1 cellular context compared by ENCODE assay signal in the genomic region with DNA sequence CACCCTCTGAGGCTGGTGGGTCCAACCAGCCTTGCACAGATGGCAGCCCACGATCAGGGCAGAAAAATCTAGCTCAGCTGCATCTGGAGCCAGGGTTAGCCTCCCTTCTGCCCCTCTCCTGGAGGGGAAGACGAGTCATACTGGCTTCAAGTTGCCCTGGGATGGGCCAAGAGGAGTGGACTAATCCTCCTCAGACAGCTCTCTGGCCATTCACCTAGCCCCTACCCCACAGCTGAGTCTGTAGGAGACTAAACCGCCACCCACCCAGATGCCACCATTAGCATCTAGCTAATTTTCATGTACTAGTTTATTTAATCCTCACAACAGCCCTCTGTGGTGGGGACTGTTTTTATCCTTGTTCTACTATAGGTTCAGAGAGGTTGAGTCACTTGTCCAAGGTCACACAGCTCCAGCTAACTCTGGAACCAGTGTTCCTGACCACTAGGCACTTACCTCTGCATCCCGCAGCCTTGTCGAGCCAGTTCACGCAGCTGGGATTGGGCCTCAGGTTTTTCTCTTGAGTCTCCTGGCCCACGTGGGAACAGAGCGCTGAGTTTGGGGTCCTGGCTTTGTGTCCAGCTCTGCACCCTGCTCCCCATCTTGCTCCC.
TF ChIP-seq lines count a peak whose summit lies in the region.

No MANE protein-coding gene starts in this region.

TF ChIP-seq in IMR-90, 13 proteins besides CTCF, POLR2A, EP300 and RAD21:
- TF ChIP-seq, protein P1, sequence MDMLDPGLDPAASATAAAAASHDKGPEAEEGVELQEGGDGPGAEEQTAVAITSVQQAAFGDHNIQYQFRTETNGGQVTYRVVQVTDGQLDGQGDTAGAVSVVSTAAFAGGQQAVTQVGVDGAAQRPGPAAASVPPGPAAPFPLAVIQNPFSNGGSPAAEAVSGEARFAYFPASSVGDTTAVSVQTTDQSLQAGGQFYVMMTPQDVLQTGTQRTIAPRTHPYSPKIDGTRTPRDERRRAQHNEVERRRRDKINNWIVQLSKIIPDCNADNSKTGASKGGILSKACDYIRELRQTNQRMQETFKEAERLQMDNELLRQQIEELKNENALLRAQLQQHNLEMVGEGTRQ (IDR thresholded peaks at IDR 0.05; ENCODE audit: low read depth, low read length) = no peak
- TF ChIP-seq CEBPB (IDR thresholded peaks at IDR 0.05; ENCODE audit: low read depth, low read length) (no peak), MAZ (IDR thresholded peaks at IDR 0.05; ENCODE audit: borderline replicate concordance, low read depth, low read length) (no peak), NFE2L2 (IDR thresholded peaks at IDR 0.05; ENCODE audit: low read depth, low read length) (no peak), BHLHE40 (IDR thresholded peaks at IDR 0.05; ENCODE audit: low read depth, low read length) (no peak), MAFK (IDR thresholded peaks at IDR 0.05; ENCODE audit: low read depth, low read length) (no peak), SMC3 (IDR thresholded peaks at IDR 0.05; ENCODE audit: low read depth, low read length) (no peak), RCOR1 (IDR thresholded peaks at IDR 0.05; ENCODE audit: insufficient replicate concordance, low read length) (no peak), RFX5 (IDR thresholded peaks at IDR 0.05; ENCODE audit: low read depth, low read length) (no peak)
TF ChIP-seq in IMR-90: peak in this region for 0.
